28 cellular contexts compared by ENCODE assay signal in genomic region chr1:231019711-231020110, GRCh38. TPM values are rescaled to one million over a fixed set of nuclear protein-coding genes. Genes with fewer than 3 reads are reported as not detected.
DNase-seq lines count a peak whose midpoint lies in the region; ATAC-seq, FAIRE-seq and TF ChIP-seq lines count a peak whose summit lies in the region.
"Had no signal": no experiment of that assay in that cellular context is flagged by ENCODE, and none has a peak within 500 bp of the region (broad histone marks: within the 10 kb centered on the region; RNA-seq: fewer than 3 reads in every experiment).

No MANE protein-coding gene starts in this region.

- H3K4me3 ChIP-seq in left ventricle myocardium inferior (no peak overlapping the region), right atrium auricular region (no peak overlapping the region), H1 (ENCODE audit: extremely low read depth in 1 of 4, insufficient read depth in 2 of 4, low read depth in 3 of 4, low read length in 4 of 4) (no peak overlapping the region)
- no peak overlapping the region for H3K4me3 ChIP-seq in naive thymus-derived CD4-positive, alpha-beta T cell (ENCODE audit: low read length)
- H3K4me3 ChIP-seq: gastrocnemius medialis, left lung, mucosa of descending colon, neural progenitor cell, sigmoid colon had no signal

- peak overlapping the region; percentile 87 for H3K27ac ChIP-seq in left ventricle myocardium inferior (replicated peaks)
- H3K27ac ChIP-seq in right atrium auricular region = no peak overlapping the region
- H3K27ac ChIP-seq in H1 (ENCODE audit: low read depth, low read length) = no peak overlapping the region
- H3K27ac ChIP-seq in naive thymus-derived CD4-positive, alpha-beta T cell (ENCODE audit: low read depth, low read length) = no peak overlapping the region
- no peak overlapping the region for H3K27ac ChIP-seq in foreskin keratinocyte
- H3K27ac ChIP-seq: brain microvascular endothelial cell, neural progenitor cell, WERI-Rb-1 had no signal

- 93% methylated on average over 14 of the region's 14 CpGs; no CpG with 5 or more reads in 1 of the 2 experiments for WGBS in H1 (ENCODE audit: extremely low coverage in 1 of 2, insufficient coverage in 1 of 2, insufficient read length in 1 of 2, insufficient replicate concordance in 2 of 2, low coverage in 1 of 2, low lambda C conversion rate in 2 of 2, missing lambda C conversion rate in 1 of 2), 2 experiments

- no peak overlapping the region for H2BK120ac ChIP-seq in H1 (replicated peaks; ENCODE audit: low read depth, low read length)

- peaks cover 9 to 16% (median 11%) of the 10 kb centered on the region in 7 donors for H3K4me1 Mint-ChIP-seq in naive thymus-derived CD4-positive, alpha-beta T cell
- H3K4me1 Mint-ChIP-seq: neural progenitor cell had no signal

- POLR2A ChIA-PET in H1 (lab: Charles Lee; ENCODE audit: partially characterized antibody) = no interaction called here
- POLR2A ChIA-PET in naive thymus-derived CD4-positive, alpha-beta T cell (lab: Charles Lee) = no interaction called here

- H2BK5ac ChIP-seq in H1 (ENCODE audit: low read depth, low read length) = no peak overlapping the region; the same call in 1 of the 2 replicates

- H4K20me1 ChIP-seq in H1 (replicated peaks in 1 of 2; ENCODE audit: control insufficient read depth in 1 of 2, insufficient read depth in 2 of 2, low read length in 2 of 2) = peaks cover 0 to 3% of the 10 kb centered on the region in 2 experiments

- no peak for TF ChIP-seq CTCF in left ventricle myocardium inferior (IDR thresholded peaks at IDR 0.05; ENCODE audit: borderline replicate concordance)
- no peak for TF ChIP-seq CTCF in right atrium auricular region (IDR thresholded peaks at IDR 0.05)
- TF ChIP-seq CTCF in H1 (IDR thresholded peaks at IDR 0.05; ENCODE audit: control extremely low read depth in 1 of 3, insufficient read depth in 1 of 3, low read depth in 1 of 3, low read length in 3 of 3) = no peak
- TF ChIP-seq CTCF in foreskin keratinocyte (conservative IDR thresholded peaks at IDR 0.05) = no peak

- H4K91ac ChIP-seq in H1 (replicated peaks; ENCODE audit: insufficient read length, low read length) = no peak overlapping the region

- peak overlapping the region in 7 of 10 donors; percentile 60 to 77 (median 67) for H3K4me3 Mint-ChIP-seq in naive thymus-derived CD4-positive, alpha-beta T cell
- H3K4me3 Mint-ChIP-seq: neural progenitor cell had no signal

- TF ChIP-seq RAD21 in H1 (IDR thresholded peaks at IDR 0.05 in 1 of 2, conservative IDR thresholded peaks at IDR 0.05 in 1 of 2; ENCODE audit: low read depth in 2 of 2, low read length in 2 of 2) = no peak

- CTCF ChIA-PET in H1 (lab: Charles Lee; ENCODE audit: partially characterized antibody) = interaction anchor here (1.5 kb wide), 1 partner anchor 191 kb away, joined by 5 read pairs; no protein-coding TSS in a partner anchor
- CTCF ChIA-PET in naive thymus-derived CD4-positive, alpha-beta T cell (lab: Charles Lee) = no interaction called here

- no peak overlapping the region for H3K23ac ChIP-seq in H1 (ENCODE audit: insufficient read length)

- TF ChIP-seq EP300 in H1 (IDR thresholded peaks at IDR 0.05; ENCODE audit: borderline replicate concordance in 1 of 2, low read depth in 2 of 2, low read length in 2 of 2) = no peak

- 0 out of 2 replicates have a peak overlapping the region, but pooled peaks have one; percentile 35 for H2BK20ac ChIP-seq in H1 (ENCODE audit: low read length)

- H2AK5ac ChIP-seq in H1 (ENCODE audit: low read depth, low read length) = no peak overlapping the region

- ATAC-seq in naive thymus-derived CD4-positive, alpha-beta T cell = no peak
- ATAC-seq in foreskin keratinocyte = no peak
- ATAC-seq: gastrocnemius medialis, HepG2 had no signal

- no peak overlapping the region for H4K5ac ChIP-seq in H1 (ENCODE audit: insufficient read length, low read depth, low read length)

- no peaks in the 10 kb centered on the region for H3K9me3 ChIP-seq in left ventricle myocardium inferior (replicated peaks)
- H3K9me3 ChIP-seq in right atrium auricular region = no peaks in the 10 kb centered on the region
- H3K9me3 ChIP-seq in H1 (ENCODE audit: insufficient read depth in 2 of 2, low read depth in 1 of 2, low read length in 1 of 2) = no peaks in the 10 kb centered on the region
- no peaks in the 10 kb centered on the region for H3K9me3 ChIP-seq in naive thymus-derived CD4-positive, alpha-beta T cell (ENCODE audit: control insufficient read depth in 2 of 3, low read length in 3 of 3)
- H3K9me3 ChIP-seq: gastrocnemius medialis, left lung, mucosa of descending colon, sigmoid colon, SK-N-SH had no signal

- H3K36me3 Mint-ChIP-seq in naive thymus-derived CD4-positive, alpha-beta T cell = peaks cover 0 to 20% (median 9%) of the 10 kb centered on the region in 5 donors

- peaks cover 21% of the 10 kb centered on the region for H3K4me1 ChIP-seq in left ventricle myocardium inferior
- peaks cover 0 to 9% of the 10 kb centered on the region in 2 donors for H3K4me1 ChIP-seq in right atrium auricular region
- peaks cover 2 to 7% (median 6%) of the 10 kb centered on the region in 4 experiments; a peak in 5 of 7 replicates for H3K4me1 ChIP-seq in H1 (replicated peaks in 1 of 4; ENCODE audit: control insufficient read depth in 3 of 4, insufficient read depth in 4 of 4, low read length in 3 of 4)
- no peaks in the 10 kb centered on the region for H3K4me1 ChIP-seq in naive thymus-derived CD4-positive, alpha-beta T cell (ENCODE audit: control insufficient read depth in 2 of 2, insufficient read depth in 2 of 2, low read length in 2 of 2)
- peaks cover 36% of the 10 kb centered on the region for H3K4me1 ChIP-seq in foreskin keratinocyte
- H3K4me1 ChIP-seq: gastrocnemius medialis, neural progenitor cell had no signal

- no peak for TF ChIP-seq POLR2A in H1 (IDR thresholded peaks at IDR 0.05; ENCODE audit: control extremely low read depth in 1 of 2, low read depth in 2 of 2, low read length in 2 of 2)

- H3K27me3 ChIP-seq in left ventricle myocardium inferior (ENCODE audit: low read depth) = no peaks in the 10 kb centered on the region
- H3K27me3 ChIP-seq in right atrium auricular region = no peaks in the 10 kb centered on the region
- peaks cover 0 to 6% (median 2%) of the 10 kb centered on the region in 4 experiments; a peak in 3 of 7 replicates for H3K27me3 ChIP-seq in H1 (replicated peaks in 1 of 4; ENCODE audit: control insufficient read depth in 3 of 4, extremely low read depth in 1 of 4, insufficient read depth in 3 of 4, low read length in 3 of 4)
- H3K27me3 ChIP-seq in naive thymus-derived CD4-positive, alpha-beta T cell (ENCODE audit: control insufficient read depth in 2 of 2, insufficient read depth in 2 of 2, low read length in 2 of 2) = no peaks in the 10 kb centered on the region
- H3K27me3 ChIP-seq in foreskin keratinocyte = no peaks in the 10 kb centered on the region
- H3K27me3 ChIP-seq: brain microvascular endothelial cell, gastrocnemius medialis, left lung, neural progenitor cell, sigmoid colon had no signal

- H3K23me2 ChIP-seq in H1 (ENCODE audit: low read depth, low read length) = no peaks in the 10 kb centered on the region

- peak overlapping the region; percentile 87 for H2BK12ac ChIP-seq in H1 (ENCODE audit: low read depth, low read length)

- H3K27ac Mint-ChIP-seq in naive thymus-derived CD4-positive, alpha-beta T cell = no peak overlapping the region
- H3K27ac Mint-ChIP-seq: neural progenitor cell had no signal

- intact Hi-C loops in left ventricle myocardium inferior (cut with micrococcal nuclease) = no loop called here
- intact Hi-C loops in naive thymus-derived CD4-positive, alpha-beta T cell (cut with micrococcal nuclease) = no loop called here

- FAIRE-seq in H1 (lab: Jason Lieb, UNC) = no peak
- FAIRE-seq: HepG2 had no signal

- no peak overlapping the region for H3K18ac ChIP-seq in H1 (ENCODE audit: extremely low read depth, low read length)

- no peak overlapping the region for H2BK15ac ChIP-seq in H1 (ENCODE audit: low read length)

- H3K79me2 ChIP-seq in H1 (ENCODE audit: control insufficient read depth in 1 of 2, insufficient read depth in 2 of 2, low read length in 2 of 2) = no peaks in the 10 kb centered on the region

- H4K8ac ChIP-seq in H1 (ENCODE audit: extremely low read depth, insufficient read depth, low read length) = no peak overlapping the region

- no peaks in the 10 kb centered on the region for H3K27me3 Mint-ChIP-seq in naive thymus-derived CD4-positive, alpha-beta T cell

- no peak overlapping the region for H3K14ac ChIP-seq in H1 (ENCODE audit: insufficient read length)

- no peak overlapping the region for H3K9ac ChIP-seq in H1 (replicated peaks in 1 of 4; ENCODE audit: extremely low read depth in 1 of 4, low read depth in 3 of 4, low read length in 3 of 4)
- H3K9ac ChIP-seq: neural progenitor cell, SK-N-SH had no signal

- no peak overlapping the region for H3K4ac ChIP-seq in H1 (replicated peaks; ENCODE audit: insufficient read length, low read depth, low read length)

- H3K4me2 ChIP-seq in H1 (ENCODE audit: insufficient read depth in 1 of 2, low read depth in 2 of 2, low read length in 2 of 2) = no peak overlapping the region; a peak in 1 of 4 replicates
- H3K4me2 ChIP-seq: neural progenitor cell, SK-N-SH had no signal

- no peak overlapping the region for H2AFZ ChIP-seq in H1 (ENCODE audit: low read length)
- H2AFZ ChIP-seq: neural progenitor cell had no signal

- H3K56ac ChIP-seq in H1 (replicated peaks; ENCODE audit: insufficient read length, low read depth, low read length) = no peak overlapping the region

- DNase-seq in left ventricle myocardium inferior (no peak), right atrium auricular region (ENCODE audit: low spot score) (no peak), H1 (ENCODE audit: low read depth in 1 of 2, low spot score in 2 of 2) (no peak), foreskin keratinocyte (no peak), DMS 273 treated with DMSO at 0.1 percent for 48 hours (lab: John Stamatoyannopoulos, UW) (no peak), NCI-H128 (lab: John Stamatoyannopoulos, UW; ENCODE audit: unreplicated experiment) (no peak)
- DNase-seq in naive thymus-derived CD4-positive, alpha-beta T cell = no peak
- DNase-seq: ACHN; activated CD4-positive, alpha-beta T cell treated with anti-CD3 and anti-CD28 coated beads, Interleukin-2, amount 50 U/mL, for 4 hours; activated gamma-delta T cell treated with Interleukin-2 at 50 U/mL for 16 hours; activated T-cell treated with anti-CD3 and anti-CD28 coated beads for 4 hours; C1 segment of cervical spinal cord; effector CD8-positive, alpha-beta T cell; EL; gastrocnemius medialis; hippocampal formation; left lung; mucosa of descending colon; NCI-H1105; NCI-H2081 treated with DMSO at 0.1 percent for 48 hours; NCI-H345; NCI-H774; sigmoid colon; SK-N-SH; WERI-Rb-1 had no signal

- no peaks in the 10 kb centered on the region for H3K79me1 ChIP-seq in H1 (ENCODE audit: low read depth, low read length)

- peaks cover 10% of the 10 kb centered on the region for H3K36me3 ChIP-seq in left ventricle myocardium inferior
- H3K36me3 ChIP-seq in right atrium auricular region = no peaks in the 10 kb centered on the region
- no peaks in the 10 kb centered on the region for H3K36me3 ChIP-seq in H1 (ENCODE audit: control insufficient read depth in 2 of 4, insufficient read depth in 4 of 4, low read length in 3 of 4)
- H3K36me3 ChIP-seq in naive thymus-derived CD4-positive, alpha-beta T cell (ENCODE audit: control insufficient read depth in 2 of 3, insufficient read depth in 3 of 3, low read length in 3 of 3) = peaks cover 0 to 10% (median 0%) of the 10 kb centered on the region in 3 experiments
- H3K36me3 ChIP-seq: brain microvascular endothelial cell, gastrocnemius medialis, neural progenitor cell, sigmoid colon had no signal

- H3K9me3 Mint-ChIP-seq in naive thymus-derived CD4-positive, alpha-beta T cell = no peaks in the 10 kb centered on the region
- H3K9me3 Mint-ChIP-seq: neural progenitor cell had no signal

RNA-seq across cellular contexts. Expression of gene FAM89A, which starts 20.3 kb away (rescaled TPM):
- total RNA-seq in left ventricle myocardium inferior = 6.5 TPM
- total RNA-seq in right atrium auricular region = 10 to 100 TPM in 1 of 2 donors, 1 to 10 TPM in 1; 6.4 to 11.2 TPM
- total RNA-seq in H1 (2021; fragmentation: NEBNext Ultra II Directional; extraction: Animal tissue kit (Norgen Biotek cat#: 25700)) = 2.2 and 2.4 TPM in 2 replicates
- polyA plus RNA-seq in H1 (2011; rRNA removed) = 1.2 and 2.1 TPM in 2 replicates
- 1.8 TPM for polyA plus RNA-seq in H1 (2011; cell fraction: cytosol; rRNA removed)
- 0.80 TPM for polyA plus RNA-seq in H1 (2011; cell fraction: nucleus; rRNA removed)
- 1.2 to 2.1 TPM (median 1.4 TPM) in 4 replicates for polyA plus RNA-seq in H1 (2012, experiment 1 of 2)
- 2.2 TPM for polyA plus RNA-seq in H1 (2012, experiment 2 of 2)
- 2.8 TPM for polyA plus RNA-seq in H1 (2013, experiment 1 of 2)
- polyA plus RNA-seq in H1 (2013, experiment 2 of 2) = 2.7 TPM
- polyA minus RNA-seq in H1 (2011; rRNA and poly(A)+ RNA removed) = 1.4 and 1.6 TPM in 2 replicates
- polyA minus RNA-seq in H1 (2011; cell fraction: cytosol; rRNA and poly(A)+ RNA removed) = 0.73 TPM
- 0.80 TPM for polyA minus RNA-seq in H1 (2011; cell fraction: nucleus; rRNA and poly(A)+ RNA removed)
- 1 to 10 TPM; 4.5 to 9.0 (median 6.9) TPM for total RNA-seq in naive thymus-derived CD4-positive, alpha-beta T cell
- 10 to 100 TPM in 1 of 2 donors, 1 to 10 TPM in 1; 9.0 to 12.0 TPM for polyA plus RNA-seq in naive thymus-derived CD4-positive, alpha-beta T cell
- 15.7 and 16.9 TPM in 2 replicates for total RNA-seq in foreskin keratinocyte
- 15.6 and 15.7 TPM in 2 replicates for polyA plus RNA-seq in foreskin keratinocyte

RNA-seq across cellular contexts. Expression of gene ARV1, which starts 40.8 kb away (rescaled TPM):
- total RNA-seq in left ventricle myocardium inferior (19.3 TPM), right atrium auricular region (10 to 100 TPM; 19.6 to 36.5 TPM), foreskin keratinocyte (20.3 and 22.0 TPM in 2 replicates)
- total RNA-seq in H1 (2021; fragmentation: NEBNext Ultra II Directional; extraction: Animal tissue kit (Norgen Biotek cat#: 25700)) = 12.0 and 13.1 TPM in 2 replicates
- polyA plus RNA-seq in H1 (2011; rRNA removed) (6.9 and 13.4 TPM in 2 replicates), foreskin keratinocyte (18.9 and 21.2 TPM in 2 replicates)
- 16.5 TPM for polyA plus RNA-seq in H1 (2011; cell fraction: cytosol; rRNA removed)
- polyA plus RNA-seq in H1 (2011; cell fraction: nucleus; rRNA removed) = 3.6 TPM
- 10.6 to 15.0 TPM (median 12.0 TPM) in 4 replicates for polyA plus RNA-seq in H1 (2012, experiment 1 of 2)
- polyA plus RNA-seq in H1 (2012, experiment 2 of 2) = 2.2 TPM
- polyA plus RNA-seq in H1 (2013, experiment 1 of 2) = 21.7 TPM
- polyA plus RNA-seq in H1 (2013, experiment 2 of 2) = 27.2 TPM
- 6.8 and 9.2 TPM in 2 replicates for polyA minus RNA-seq in H1 (2011; rRNA and poly(A)+ RNA removed)
- polyA minus RNA-seq in H1 (2011; cell fraction: cytosol; rRNA and poly(A)+ RNA removed) = 3.8 TPM
- polyA minus RNA-seq in H1 (2011; cell fraction: nucleus; rRNA and poly(A)+ RNA removed) = 6.0 TPM
- 10 to 100 TPM in 3 of 5 experiments, 1 to 10 TPM in 2; 5.6 to 15.2 (median 11.5) TPM for total RNA-seq in naive thymus-derived CD4-positive, alpha-beta T cell
- 10 to 100 TPM; 32.6 to 35.8 TPM for polyA plus RNA-seq in naive thymus-derived CD4-positive, alpha-beta T cell

RNA-seq across cellular contexts. Expression of gene TTC13, which starts 41.0 kb away (rescaled TPM):
- 6.7 TPM for total RNA-seq in left ventricle myocardium inferior
- 1 to 10 TPM; 3.9 to 5.5 TPM for total RNA-seq in right atrium auricular region
- total RNA-seq in H1 (2021; fragmentation: NEBNext Ultra II Directional; extraction: Animal tissue kit (Norgen Biotek cat#: 25700)) = 7.1 and 8.3 TPM in 2 replicates
- polyA plus RNA-seq in H1 (2011; rRNA removed) = 2.5 and 3.1 TPM in 2 replicates
- 3.7 TPM for polyA plus RNA-seq in H1 (2011; cell fraction: cytosol; rRNA removed)
- polyA plus RNA-seq in H1 (2011; cell fraction: nucleus; rRNA removed) = 5.5 TPM
- polyA plus RNA-seq in H1 (2012, experiment 1 of 2) = 4.8 to 9.4 TPM (median 5.6 TPM) in 4 replicates
- 0.60 TPM for polyA plus RNA-seq in H1 (2012, experiment 2 of 2)
- 9.8 TPM for polyA plus RNA-seq in H1 (2013, experiment 1 of 2)
- polyA plus RNA-seq in H1 (2013, experiment 2 of 2) = 8.2 TPM
- 6.8 and 8.9 TPM in 2 replicates for polyA minus RNA-seq in H1 (2011; rRNA and poly(A)+ RNA removed)
- polyA minus RNA-seq in H1 (2011; cell fraction: cytosol; rRNA and poly(A)+ RNA removed) = 2.7 TPM
- polyA minus RNA-seq in H1 (2011; cell fraction: nucleus; rRNA and poly(A)+ RNA removed) = 9.7 TPM
- 10 to 100 TPM; 31.8 to 54.6 (median 45.1) TPM for total RNA-seq in naive thymus-derived CD4-positive, alpha-beta T cell
- polyA plus RNA-seq in naive thymus-derived CD4-positive, alpha-beta T cell = 10 to 100 TPM in 1 of 2 donors, 1 to 10 TPM in 1; 9.9 to 10.8 TPM
- 8.7 and 10.4 TPM in 2 replicates for total RNA-seq in foreskin keratinocyte
- polyA plus RNA-seq in foreskin keratinocyte = 3.1 and 4.2 TPM in 2 replicates
